31 cellular contexts compared by ENCODE assay signal in the genomic region with DNA sequence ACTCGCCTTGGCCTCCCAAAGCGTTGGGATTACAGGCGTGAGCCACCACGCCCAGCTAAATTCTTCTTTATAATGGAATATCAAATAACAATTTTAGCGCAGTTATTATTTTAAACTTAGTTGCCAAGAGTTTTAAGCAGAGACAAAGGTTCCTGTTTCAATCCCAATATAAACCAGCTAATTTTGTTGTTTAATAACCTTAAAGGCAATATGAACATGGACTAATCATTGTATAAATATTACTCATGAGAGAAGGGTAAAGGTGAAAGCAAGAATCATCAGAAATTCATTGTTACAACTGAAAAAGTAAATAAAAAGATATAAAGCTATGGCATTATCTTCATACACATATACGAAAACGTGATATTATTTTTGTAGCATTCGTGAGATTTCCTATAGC. TPM values are rescaled to one million over a fixed set of nuclear protein-coding genes. Genes with fewer than 3 reads are reported as not detected.
"Had no signal": no experiment of that assay in that cellular context is flagged by ENCODE, and none has a peak within 500 bp of the region (broad histone marks: within the 10 kb centered on the region; RNA-seq: fewer than 3 reads in every experiment).

No MANE protein-coding gene starts in this region.

- DNase-seq: Karpas-422, KBM-7, MM.1S, MV-4-11, NCI-H1092, NCI-H1105, NCI-H1417 treated with DMSO at 0.1 percent for 48 hours, NCI-H1436 treated with DMSO at 0.1 percent for 48 hours, NCI-H1694 treated with DMSO at 0.1 percent for 48 hours, NCI-H187 treated with DMSO at 0.1 percent for 48 hours, NCI-H2029, NCI-H2081, NCI-H2171 treated with DMSO at 0.1 percent for 48 hours, NCI-H2227 treated with DMSO at 0.1 percent for 48 hours, NCI-H345, NCI-H446, NCI-H510A treated with DMSO at 0.1 percent for 48 hours, NCI-H524 treated with DMSO at 0.1 percent for 48 hours, NCI-H526 treated with DMSO at 0.1 percent for 48 hours, NCI-H774, Peyer's patch, Right ventricle myocardium superior, RPMI8226, SHP77 treated with DMSO at 0.1 percent for 48 hours, SK-N-SH had no signal

- H3K9ac ChIP-seq: KMS-11, SK-N-SH had no signal

- H3K4me1 ChIP-seq: Peyer's patch, SJSA1 had no signal

- H3K27me3 ChIP-seq: Peyer's patch, SJSA1 had no signal

- H3K27ac ChIP-seq: KMS-11, Peyer's patch, SJSA1 had no signal

- H3K4me3 ChIP-seq: Peyer's patch, SJSA1 had no signal

- H3K9me3 ChIP-seq: Peyer's patch, SJSA1, SK-N-SH had no signal

- H3K4me2 ChIP-seq: KMS-11, SK-N-SH had no signal

RNA-seq across cellular contexts. Expression of a gene that starts 38.7 kb away (rescaled TPM):
- total RNA-seq: LHCN-M2, MCF 10A, NCI-H460, OCI-LY7, Peyer's patch, Right ventricle myocardium superior, SJSA1 had no signal
- polyA plus RNA-seq: SK-N-SH had no signal
